Comparison of ENCODE assay signal across 19 cellular contexts in genomic region chr4:119526786-119527550, GRCh38.
DNase-seq lines count a peak whose midpoint lies in the region; ATAC-seq and TF ChIP-seq lines count a peak whose summit lies in the region.
"Had no signal": no experiment of that assay in that cellular context is flagged by ENCODE, and none has a peak within 500 bp of the region (broad histone marks: within the 10 kb centered on the region; RNA-seq: fewer than 3 reads in every experiment).

No MANE protein-coding gene starts in this region.

- intact Hi-C loops in left colon (cut with DNase I, micrococcal nuclease) = no loop called here

- TF ChIP-seq CTCF in brain microvascular endothelial cell (IDR thresholded peaks at IDR 0.05; ENCODE audit: low read depth, low read length, missing control alignments) = no peak

- H3K27ac ChIP-seq in HUES64 (ENCODE audit: low read depth, low read length) (peak overlapping the region; percentile 36), brain microvascular endothelial cell (peak overlapping the region; percentile 85), mesodermal cell (ENCODE audit: low read depth, low read length, severe bottlenecking) (peak overlapping the region; percentile 19), urinary bladder (ENCODE audit: low read depth) (peak overlapping the region; percentile 50)
- H3K27ac ChIP-seq: BLaER1 treated with 17β-estradiol and CSF1 and Interleukin-3, amounts not matched to agents 10 nM and 100 nM; body of pancreas; neutrophil; SK-N-MC had no signal

- no peaks in the 10 kb centered on the region for H3K27me3 ChIP-seq in HUES64 (ENCODE audit: insufficient read depth, low read length)
- no peaks in the 10 kb centered on the region for H3K27me3 ChIP-seq in brain microvascular endothelial cell (replicated peaks)
- H3K27me3 ChIP-seq: BLaER1 treated with 17β-estradiol and CSF1 and Interleukin-3, amounts not matched to agents 10 nM and 100 nM; body of pancreas; heart right ventricle; neutrophil had no signal

- in situ Hi-C loops in brain microvascular endothelial cell (cut with HindIII; ENCODE audit: low pct_ligation_motif_present, low sequenced_read_pairs) = no loop called here

- H3K4me1 ChIP-seq in HUES64 (ENCODE audit: insufficient read depth, low read length) = peaks cover 26% of the 10 kb centered on the region
- peaks cover 27% of the 10 kb centered on the region for H3K4me1 ChIP-seq in mesodermal cell (ENCODE audit: control insufficient read depth, insufficient read depth, low read length, poor library complexity, severe bottlenecking)
- H3K4me1 ChIP-seq in urinary bladder (ENCODE audit: insufficient read depth) = no peaks in the 10 kb centered on the region
- H3K4me1 ChIP-seq: BLaER1 treated with 17β-estradiol and CSF1 and Interleukin-3, amounts not matched to agents 10 nM and 100 nM; body of pancreas had no signal

- H3K4me3 ChIP-seq in HUES64 (ENCODE audit: low read length) (no peak overlapping the region), brain microvascular endothelial cell (ENCODE audit: low read depth, low read length) (no peak overlapping the region), mesodermal cell (ENCODE audit: extremely low read depth, insufficient read depth, low read length, poor library complexity, severe bottlenecking) (no peak overlapping the region), urinary bladder (ENCODE audit: low read depth, low read length) (no peak overlapping the region)
- H3K4me3 ChIP-seq: BLaER1 treated with 17β-estradiol and CSF1 and Interleukin-3, amounts not matched to agents 10 nM and 100 nM; body of pancreas; heart right ventricle; SK-N-MC had no signal

- H3K9ac ChIP-seq in HUES64 (ENCODE audit: low read depth, low read length) = no peak overlapping the region
- H3K9ac ChIP-seq: BLaER1 treated with 17β-estradiol and CSF1 and Interleukin-3, amounts not matched to agents 10 nM and 100 nM had no signal

- peaks cover 25% of the 10 kb centered on the region for H3K36me3 ChIP-seq in HUES64 (ENCODE audit: insufficient read depth, low read length)
- H3K36me3 ChIP-seq in brain microvascular endothelial cell (replicated peaks) = peaks cover 2% of the 10 kb centered on the region
- H3K36me3 ChIP-seq in mesodermal cell (ENCODE audit: control insufficient read depth, insufficient read depth, low read length) = peaks cover 8% of the 10 kb centered on the region
- no peaks in the 10 kb centered on the region for H3K36me3 ChIP-seq in urinary bladder (ENCODE audit: insufficient read depth)
- H3K36me3 ChIP-seq: neutrophil had no signal

- DNase-seq in brain microvascular endothelial cell (no peak), left colon (no peak), activated gamma-delta T cell (lab: John Stamatoyannopoulos, UW) (no peak)
- DNase-seq: activated CD4-positive, alpha-beta T cell treated with anti-CD3 and anti-CD28 coated beads for 4 hours; activated CD8-positive, alpha-beta memory T cell treated with anti-CD3 and anti-CD28 coated beads, Interleukin-2, amount 50 U/mL, for 4 hours; activated gamma-delta T cell treated with Interleukin-2 at 50 U/mL for 16 hours; body of pancreas; heart right ventricle; NCI-H1105; NCI-H526 treated with DMSO at 0.1 percent for 48 hours; right cardiac atrium; stimulated activated CD4-positive, alpha-beta T cell treated with anti-CD3 and anti-CD28 coated beads, Interleukin-1b, Interleukin-23, amount 100 ng/mL, for 48 hours had no signal

- ATAC-seq in left colon (no peak), HG02588 (IDR thresholded peaks at IDR 0.05; ENCODE audit: unreplicated experiment) (no peak)
- ATAC-seq: body of pancreas, right cardiac atrium had no signal

- WGBS in HUES64 = 94% methylated on average over 2 of the region's 2 CpGs
- 85% methylated on average over 2 of the region's 2 CpGs; no CpG with 5 or more reads in 1 of the 2 experiments for WGBS in mesodermal cell (ENCODE audit: insufficient coverage in 2 of 2), 2 experiments
- WGBS in urinary bladder = 39% methylated on average over 2 of the region's 2 CpGs

- H3K9me3 ChIP-seq in HUES64 (ENCODE audit: insufficient read depth, low read depth, low read length) (no peaks in the 10 kb centered on the region), mesodermal cell (ENCODE audit: control insufficient read depth, low read length) (no peaks in the 10 kb centered on the region)
- H3K9me3 ChIP-seq: BLaER1 treated with 17β-estradiol and CSF1 and Interleukin-3, amounts not matched to agents 10 nM and 100 nM; body of pancreas; heart right ventricle; neutrophil had no signal

Comparison
In these comparisons a context has a peak if more than half of its experiments do, and no peak if none do; other contexts are left out.
1. H3K27ac ChIP-seq: peak in every context shown above with its lines; median percentile 85 in brain microvascular endothelial cell; 50 in urinary bladder; 36 in HUES64; 19 in mesodermal cell.